ENCODE assay signal across 25 cellular contexts in genomic region chr16:55039931-55040330, GRCh38.
"Had no signal": no experiment of that assay in that cellular context is flagged by ENCODE, and none has a peak within 500 bp of the region (broad histone marks: within the 10 kb centered on the region; RNA-seq: fewer than 3 reads in every experiment).

No MANE protein-coding gene starts in this region.

- H3K9me3 Mint-ChIP-seq: activated T-cell treated with anti-CD3 and anti-CD28 coated beads, Interleukin-2, amount 50 U/mL, for 4 hours; activated T-helper 17 cell treated with anti-CD3 and anti-CD28 coated beads, Interleukin-2, amount 50 U/mL, for 72 hours; naive thymus-derived CD8-positive, alpha-beta T cell; neural crest cell had no signal

- H3K9ac ChIP-seq: parathyroid adenoma had no signal

- H3K27me3 Mint-ChIP-seq: activated CD4-positive, alpha-beta T cell treated with anti-CD3 and anti-CD28 coated beads for 36 hours had no signal

- ATAC-seq: activated CD4-positive, alpha-beta T cell treated with anti-CD3 and anti-CD28 coated beads for 36 hours; activated T-cell treated with anti-CD3 and anti-CD28 coated beads, Interleukin-2, amount 50 U/mL, for 4 hours; activated T-helper 17 cell treated with anti-CD3 and anti-CD28 coated beads, Interleukin-2, amount 50 U/mL, for 72 hours; heart right ventricle; left cardiac atrium; left ventricle myocardium superior; naive thymus-derived CD8-positive, alpha-beta T cell; psoas muscle; stimulated activated naive CD8-positive, alpha-beta T cell treated with anti-CD3 and anti-CD28 coated beads, Interleukin-15, Interleukin-2, amounts not matched to agents 100 U/mL and 50 U/mL, for 24 hours had no signal

- H3K36me3 ChIP-seq: esophagus squamous epithelium, heart right ventricle, right atrium auricular region, transverse colon, uterus had no signal

- H3K27ac Mint-ChIP-seq: activated CD4-positive, alpha-beta T cell treated with anti-CD3 and anti-CD28 coated beads for 36 hours; activated T-helper 17 cell treated with anti-CD3 and anti-CD28 coated beads, Interleukin-2, amount 50 U/mL, for 72 hours; naive thymus-derived CD8-positive, alpha-beta T cell had no signal

- H3K4me3 Mint-ChIP-seq: activated CD4-positive, alpha-beta T cell treated with anti-CD3 and anti-CD28 coated beads for 36 hours; activated T-cell treated with anti-CD3 and anti-CD28 coated beads, Interleukin-2, amount 50 U/mL, for 4 hours; activated T-helper 17 cell treated with anti-CD3 and anti-CD28 coated beads, Interleukin-2, amount 50 U/mL, for 72 hours; naive thymus-derived CD8-positive, alpha-beta T cell; neural crest cell had no signal

- H3K4me1 Mint-ChIP-seq: activated CD4-positive, alpha-beta T cell treated with anti-CD3 and anti-CD28 coated beads for 36 hours; activated T-helper 17 cell treated with anti-CD3 and anti-CD28 coated beads, Interleukin-2, amount 50 U/mL, for 72 hours; naive thymus-derived CD8-positive, alpha-beta T cell; neural crest cell had no signal

- H3K79me2 ChIP-seq: parathyroid adenoma had no signal

- DNase-seq: activated CD4-positive, alpha-beta T cell treated with anti-CD3 and anti-CD28 coated beads for 36 hours; activated CD4-positive, CD25-positive, alpha-beta regulatory T cell; activated gamma-delta T cell treated with Interleukin-2 at 50 U/mL for 16 hours; activated naive CD4-positive, alpha-beta T cell treated with anti-CD3 and anti-CD28 coated beads, Interleukin-2, amount 50 U/mL, for 16 hours; activated T-cell treated with anti-CD3 and anti-CD28 coated beads, Interleukin-2, amount 50 U/mL, for 4 hours; amygdala; caudate nucleus; esophagus squamous epithelium; foreskin melanocyte; heart right ventricle; left cardiac atrium; left ventricle myocardium superior; nucleus accumbens; psoas muscle; stimulated activated CD4-positive, alpha-beta T cell treated with anti-CD3 and anti-CD28 coated beads, Interleukin-2, amount 100 ng/mL, for 48 hours; stimulated activated naive CD8-positive, alpha-beta T cell treated with anti-CD3 and anti-CD28 coated beads, Interleukin-15, Interleukin-2, amounts not matched to agents 100 U/mL and 50 U/mL, for 24 hours; testis; transverse colon; uterus had no signal

- H3K4me1 ChIP-seq: esophagus squamous epithelium, heart right ventricle, parathyroid adenoma, psoas muscle, right atrium auricular region, testis, transverse colon, uterus had no signal

- H3K27me3 ChIP-seq: right atrium auricular region, testis, transverse colon, uterus had no signal

- H3K9me3 ChIP-seq: esophagus squamous epithelium, heart right ventricle, psoas muscle, right atrium auricular region, testis, transverse colon, uterus had no signal

- H2AFZ ChIP-seq: parathyroid adenoma had no signal

- H3K36me3 Mint-ChIP-seq: naive thymus-derived CD8-positive, alpha-beta T cell had no signal

- H3K4me3 ChIP-seq: esophagus squamous epithelium, heart right ventricle, psoas muscle, right atrium auricular region, testis, transverse colon, uterus had no signal

- H3K27ac ChIP-seq: epithelial cell of prostate, esophagus squamous epithelium, heart right ventricle, parathyroid adenoma, psoas muscle, right atrium auricular region, testis, transverse colon, uterus had no signal
